ENCODE assay signal across 1 cellular context in genomic region chr11:59144096-59144495, GRCh38.
TF ChIP-seq lines count a peak whose summit lies in the region.

No MANE protein-coding gene starts in this region.

TF ChIP-seq in H1, 55 proteins besides CTCF, POLR2A, EP300 and RAD21:
- TF ChIP-seq ZNF274 (IDR thresholded peaks at IDR 0.05; ENCODE audit: borderline replicate concordance, extremely low read depth, low read length) (no peak), SP1 (IDR thresholded peaks at IDR 0.05; ENCODE audit: low read depth, low read length) (no peak), EZH2 (IDR thresholded peaks at IDR 0.05; ENCODE audit: low read depth, low read length, severe bottlenecking) (no peak), NANOG (IDR thresholded peaks at IDR 0.05; ENCODE audit: insufficient read depth, low read depth, low read length, poor library complexity, severe bottlenecking) (no peak), TAF7 (optimal IDR thresholded peaks at IDR 0.05; ENCODE audit: borderline replicate concordance, low read depth, low read length) (no peak), GABPA (IDR thresholded peaks at IDR 0.05; ENCODE audit: borderline replicate concordance, insufficient read depth, low read length) (no peak), SAP30 (IDR thresholded peaks at IDR 0.05; ENCODE audit: insufficient read depth, insufficient replicate concordance, low read length) (no peak), POLR2AphosphoS5 (IDR thresholded peaks at IDR 0.05; ENCODE audit: low read depth, low read length) (no peak), ATF3 (IDR thresholded peaks at IDR 0.05; ENCODE audit: insufficient read depth, low read depth, low read length) (no peak)
